ENCODE assay signal across 8 cellular contexts in genomic region chr1:66925944-66926343, GRCh38. TPM values are rescaled to one million over a fixed set of nuclear protein-coding genes. Genes with fewer than 3 reads are reported as not detected.
A peak's percentile ranks its signal among the peaks of the same experiment; 100 is the strongest.
DNase-seq lines count a peak whose midpoint lies in the region; TF ChIP-seq lines count a peak whose summit lies in the region.

No MANE protein-coding gene starts in this region.

- peak overlapping the region; percentile 93 for H3K4me3 Mint-ChIP-seq in activated CD4-positive, alpha-beta T cell treated with anti-CD3 and anti-CD28 coated beads, Interleukin-2, amount 10 ng/mL, durations not matched to agents 7 days and 5 days
- H3K4me3 Mint-ChIP-seq in endodermal cell = peak overlapping the region; percentile 87

- peak overlapping the region; percentile 98 for H3K9ac ChIP-seq in endodermal cell (ENCODE audit: extremely low read depth, low read length, poor library complexity, severe bottlenecking)

- no peaks in the 10 kb centered on the region for H3K27me3 Mint-ChIP-seq in activated CD4-positive, alpha-beta T cell treated with anti-CD3 and anti-CD28 coated beads, Interleukin-2, amount 10 ng/mL, durations not matched to agents 7 days and 5 days
- H3K27me3 Mint-ChIP-seq in endodermal cell (ENCODE audit: insufficient read depth) = no peaks in the 10 kb centered on the region

- H3K36me3 ChIP-seq in endodermal cell (ENCODE audit: control insufficient read depth, insufficient read depth, low read length) = peaks cover 4% of the 10 kb centered on the region
- H3K36me3 ChIP-seq in neuron (ENCODE audit: insufficient read depth, low read length) = peaks cover 3% of the 10 kb centered on the region

- CTCF ChIA-PET in activated CD4-positive, alpha-beta T cell treated with anti-CD3 and anti-CD28 coated beads, Interleukin-2, amount 10 ng/mL, durations not matched to agents 7 days and 5 days (lab: Charles Lee) = interaction anchor here (1.2 kb wide), 1 partner anchor 11 kb away, joined by 3 read pairs; no protein-coding TSS in a partner anchor

- no peaks in the 10 kb centered on the region for H3K9me3 Mint-ChIP-seq in activated CD4-positive, alpha-beta T cell treated with anti-CD3 and anti-CD28 coated beads, Interleukin-2, amount 10 ng/mL, durations not matched to agents 7 days and 5 days
- no peaks in the 10 kb centered on the region for H3K9me3 Mint-ChIP-seq in endodermal cell

- WGBS in endodermal cell (ENCODE audit: insufficient coverage in 1 of 2, insufficient read length in 1 of 2), 2 experiments = 0 to 5% methylated on average over 1 to 9 of the region's 9 CpGs

- H3K27ac ChIP-seq in endodermal cell (ENCODE audit: low read depth, low read length) = peak overlapping the region; percentile 94

- peak overlapping the region; percentile 7 for H2AFZ ChIP-seq in neuron (ENCODE audit: low read depth, low read length)

- H3K4me1 ChIP-seq in endodermal cell (ENCODE audit: control insufficient read depth, insufficient read depth, low read length) (peaks cover 4% of the 10 kb centered on the region), neuron (ENCODE audit: insufficient read depth, low read length) (peaks cover 27% of the 10 kb centered on the region)

- no peak for DNase-seq in activated CD4-positive, alpha-beta T cell treated with anti-CD3 and anti-CD28 coated beads, Interleukin-2, amount 10 ng/mL, durations not matched to agents 7 days and 5 days
- DNase-seq in activated CD4-positive, alpha-beta T cell treated with anti-CD3 and anti-CD28 coated beads, Interleukin-2, amount 50 U/mL, for 48 hours = no peak
- DNase-seq in RKO (ENCODE audit: low spot score) = peak; percentile 72
- DNase-seq in endodermal cell = peak; percentile 57
- DNase-seq in HK-2 (ENCODE audit: unreplicated experiment) = no peak
- no peak for DNase-seq in NCI-H2081 treated with DMSO at 0.1 percent for 48 hours (lab: John Stamatoyannopoulos, UW)
- no peak for DNase-seq in activated CD4-positive, alpha-beta T cell treated with anti-CD3 and anti-CD28 coated beads for 48 hours

- H3K27ac Mint-ChIP-seq in activated CD4-positive, alpha-beta T cell treated with anti-CD3 and anti-CD28 coated beads, Interleukin-2, amount 10 ng/mL, durations not matched to agents 7 days and 5 days = peak overlapping the region; percentile 95
- peak overlapping the region; percentile 96 for H3K27ac Mint-ChIP-seq in endodermal cell

- no peak for TF ChIP-seq CTCF in endodermal cell (conservative IDR thresholded peaks at IDR 0.05)

- peak overlapping the region; percentile 87 for H3K4me3 ChIP-seq in endodermal cell (ENCODE audit: low read length)
- peak overlapping the region; percentile 100 for H3K4me3 ChIP-seq in neuron (ENCODE audit: low read length)

- H3K36me3 Mint-ChIP-seq in activated CD4-positive, alpha-beta T cell treated with anti-CD3 and anti-CD28 coated beads, Interleukin-2, amount 10 ng/mL, durations not matched to agents 7 days and 5 days (ENCODE audit: low read depth) = peaks cover 10% of the 10 kb centered on the region
- H3K36me3 Mint-ChIP-seq in endodermal cell (ENCODE audit: low read depth) = peaks cover 2% of the 10 kb centered on the region

- H3K9me3 ChIP-seq in endodermal cell (ENCODE audit: control insufficient read depth, low read length) (no peaks in the 10 kb centered on the region), neuron (ENCODE audit: low read length) (no peaks in the 10 kb centered on the region)

- H3K27me3 ChIP-seq in endodermal cell (ENCODE audit: control insufficient read depth, insufficient read depth, low read length, poor library complexity, severe bottlenecking) (no peaks in the 10 kb centered on the region), neuron (ENCODE audit: insufficient read depth, low read length) (no peaks in the 10 kb centered on the region)

- peaks cover 51% of the 10 kb centered on the region for H3K4me1 Mint-ChIP-seq in activated CD4-positive, alpha-beta T cell treated with anti-CD3 and anti-CD28 coated beads, Interleukin-2, amount 10 ng/mL, durations not matched to agents 7 days and 5 days
- H3K4me1 Mint-ChIP-seq in endodermal cell = peaks cover 22% of the 10 kb centered on the region

- POLR2A ChIA-PET in activated CD4-positive, alpha-beta T cell treated with anti-CD3 and anti-CD28 coated beads, Interleukin-2, amount 10 ng/mL, durations not matched to agents 7 days and 5 days (lab: Charles Lee) = interaction anchor here (0.6 kb wide), 1 partner anchor 9 kb away, joined by 3 read pairs; no protein-coding TSS in a partner anchor

RNA-seq across cellular contexts. Expression of gene MIER1, which starts 1.2 kb away (rescaled TPM):
- 10 to 100 TPM; 54.2 to 56.9 TPM for total RNA-seq in activated CD4-positive, alpha-beta T cell treated with anti-CD3 and anti-CD28 coated beads, Interleukin-2, amount 10 ng/mL, durations not matched to agents 7 days and 5 days
- total RNA-seq in endodermal cell = 10 to 100 TPM; 29.1 to 35.4 TPM
- 22.0 TPM for polyA plus RNA-seq in endodermal cell (2013, experiment 1 of 2)
- polyA plus RNA-seq in endodermal cell (2013, experiment 2 of 2) = 22.8 TPM

RNA-seq across cellular contexts. Expression of gene DNAI4, which starts 1.3 kb away (rescaled TPM):
- total RNA-seq in activated CD4-positive, alpha-beta T cell treated with anti-CD3 and anti-CD28 coated beads, Interleukin-2, amount 10 ng/mL, durations not matched to agents 7 days and 5 days = 1 to 10 TPM; 2.9 to 4.2 TPM
- 1 to 10 TPM; 4.6 to 6.7 TPM for total RNA-seq in endodermal cell
- polyA plus RNA-seq in endodermal cell (2013, experiment 1 of 2) = 3.6 TPM
- 7.5 TPM for polyA plus RNA-seq in endodermal cell (2013, experiment 2 of 2)

Comparison
In these comparisons a context has a peak if more than half of its experiments do, and no peak if none do; other contexts are left out.
1. DNase-seq: peak in RKO (single experiment) and endodermal cell (single experiment); none in activated CD4-positive, alpha-beta T cell treated with anti-CD3 and anti-CD28 coated beads, Interleukin-2, amount 10 ng/mL, durations not matched to agents 7 days and 5 days (single experiment), activated CD4-positive, alpha-beta T cell treated with anti-CD3 and anti-CD28 coated beads, Interleukin-2, amount 50 U/mL, for 48 hours (0 of 2), HK-2 (single experiment), NCI-H2081 treated with DMSO at 0.1 percent for 48 hours (single experiment) and activated CD4-positive, alpha-beta T cell treated with anti-CD3 and anti-CD28 coated beads for 48 hours (single experiment).